Comparison of ENCODE assay signal across 23 cellular contexts in genomic region chr11:2573240-2574042, GRCh38.
DNase-seq lines count a peak whose midpoint lies in the region; ATAC-seq, FAIRE-seq and TF ChIP-seq lines count a peak whose summit lies in the region.
"Had no signal": no experiment of that assay in that cellular context is flagged by ENCODE, and none has a peak within 500 bp of the region (broad histone marks: within the 10 kb centered on the region; RNA-seq: fewer than 3 reads in every experiment).

No MANE protein-coding gene starts in this region.

- H3K27me3 Mint-ChIP-seq in glutamatergic neuron (ENCODE audit: unreplicated experiment) = no peaks in the 10 kb centered on the region
- H3K27me3 Mint-ChIP-seq: brain had no signal

- BruUV-seq in HepG2 (replicated peaks; lab: Mats Ljungman, UMichigan) = no TSS peak

- H3K27me3 ChIP-seq in right lobe of liver = no peaks in the 10 kb centered on the region
- H3K27me3 ChIP-seq in HepG2 (ENCODE audit: control insufficient read depth in 1 of 2, insufficient read depth in 2 of 2, low read length in 2 of 2) = peaks cover 21 to 65% of the 10 kb centered on the region in 2 experiments
- H3K27me3 ChIP-seq: hepatocyte, uterus had no signal

- H3K36me3 Mint-ChIP-seq in glutamatergic neuron (ENCODE audit: unreplicated experiment) = no peaks in the 10 kb centered on the region
- H3K36me3 Mint-ChIP-seq: brain had no signal

- TF ChIP-seq POLR2A in right lobe of liver (IDR thresholded peaks at IDR 0.05) = no peak
- TF ChIP-seq POLR2A in HepG2 (IDR thresholded peaks at IDR 0.05; ENCODE audit: insufficient read depth in 1 of 2, low read depth in 2 of 2, low read length in 2 of 2) = no peak

- no peak overlapping the region for H2AFZ ChIP-seq in HepG2 (ENCODE audit: low read length)
- H2AFZ ChIP-seq: hepatocyte had no signal

- H3K79me2 ChIP-seq in HepG2 (ENCODE audit: insufficient read depth, low read length) = no peaks in the 10 kb centered on the region
- H3K79me2 ChIP-seq: hepatocyte had no signal

- no peak overlapping the region for H3K27ac Mint-ChIP-seq in glutamatergic neuron (ENCODE audit: unreplicated experiment)
- H3K27ac Mint-ChIP-seq: brain had no signal

- H3K9me3 Mint-ChIP-seq in glutamatergic neuron (ENCODE audit: unreplicated experiment) = no peaks in the 10 kb centered on the region

- ATAC-seq in right lobe of liver (no peak), HepG2 (no peak), GM18519 (IDR thresholded peaks at IDR 0.05; ENCODE audit: low FRiP score, unreplicated experiment) (no peak), HG03175 (IDR thresholded peaks at IDR 0.05; ENCODE audit: unreplicated experiment) (no peak)

- H3K4me3 ChIP-seq in right lobe of liver (no peak overlapping the region), HepG2 (replicated peaks in 1 of 3; ENCODE audit: insufficient read depth in 1 of 3, low read depth in 2 of 3, low read length in 3 of 3) (no peak overlapping the region)
- H3K4me3 ChIP-seq: HAP-1, hepatocyte, prostate gland, uterus had no signal

- FAIRE-seq in HepG2 (lab: Jason Lieb, UNC) = no peak
- FAIRE-seq: RCC 7860, small intestine had no signal

- WGBS in right lobe of liver (ENCODE audit: insufficient coverage, low coverage, low lambda C conversion rate, missing lambda C conversion rate) = 95% methylated on average over 8 of the region's 28 CpGs
- WGBS in HepG2 (ENCODE audit: low lambda C conversion rate) = 62% methylated on average over 14 of the region's 28 CpGs

- H3K36me3 ChIP-seq in right lobe of liver = no peaks in the 10 kb centered on the region
- H3K36me3 ChIP-seq in HepG2 (replicated peaks in 1 of 2; ENCODE audit: control insufficient read depth in 1 of 2, insufficient read depth in 2 of 2, low read length in 2 of 2) = no peaks in the 10 kb centered on the region
- H3K36me3 ChIP-seq: HAP-1, prostate gland, uterus had no signal

- POLR2A ChIA-PET in HepG2 (lab: Yijun Ruan, JAX) = no interaction called here

- H3K27ac ChIP-seq in right lobe of liver (no peak overlapping the region), HepG2 (ENCODE audit: extremely low read length, insufficient read depth, low read length) (no peak overlapping the region)
- H3K27ac ChIP-seq: hepatocyte, uterus had no signal

- H3K9ac ChIP-seq in HepG2 (ENCODE audit: insufficient read depth, low read depth, low read length) = no peak overlapping the region

- H3K4me2 ChIP-seq in HepG2 (ENCODE audit: low read depth, low read length) = no peak overlapping the region
- H3K4me2 ChIP-seq: hepatocyte had no signal

- TF ChIP-seq EP300 in HepG2 (IDR thresholded peaks at IDR 0.05; ENCODE audit: low read depth in 2 of 2, low read length in 2 of 2) (no peak), HepG2 (CRISPR knock-in tag; IDR thresholded peaks at IDR 0.05; ENCODE audit: borderline replicate concordance) (no peak)

- in situ Hi-C loops in HepG2 (cut with HindIII; ENCODE audit: extremely low pct_ligation_motif_present, low pct_unique_long_range_greater_than_20kb) = no loop called here

- intact Hi-C loops in right lobe of liver (cut with DNase I) (no loop called here), HepG2 (cut with micrococcal nuclease; ENCODE audit: unreplicated experiment) (no loop called here), posterior cingulate gyrus (cut with DNase I) (no loop called here)

- H3K9me3 ChIP-seq in right lobe of liver (no peaks in the 10 kb centered on the region), HepG2 (ENCODE audit: low read length) (no peaks in the 10 kb centered on the region)
- H3K9me3 ChIP-seq: HAP-1, prostate gland, uterus had no signal

- TF ChIP-seq CTCF in right lobe of liver (IDR thresholded peaks at IDR 0.05) = no peak
- no peak for TF ChIP-seq CTCF in HepG2 (CRISPR knock-in tag; IDR thresholded peaks at IDR 0.05)
- TF ChIP-seq CTCF in glutamatergic neuron (IDR thresholded peaks at IDR 0.05; ENCODE audit: partially characterized antibody, unreplicated experiment) = no peak

- CTCF ChIA-PET in HepG2 (lab: Yijun Ruan, JAX; ENCODE audit: low intra/inter-chr PET ratio, low total read pairs) = no interaction called here

- H3K4me1 ChIP-seq in right lobe of liver (no peaks in the 10 kb centered on the region), HepG2 (ENCODE audit: insufficient read depth, low read length) (peaks cover 3% of the 10 kb centered on the region; the same call in 1 of the 2 replicates)
- H3K4me1 ChIP-seq: HAP-1, uterus had no signal

- peak in 2 of 3 donors; percentile 8 to 32 for DNase-seq in right lobe of liver
- DNase-seq in HepG2 (ENCODE audit: low spot score) = no peak
- DNase-seq in glutamatergic neuron = peak; percentile 10
- DNase-seq in posterior cingulate gyrus = peak in 8 of 10 donors; percentile 2 to 78 (median 13)
- DNase-seq in COLO668 (lab: John Stamatoyannopoulos, UW; ENCODE audit: unreplicated experiment) = no peak
- DNase-seq: activated CD4-positive, alpha-beta T cell treated with anti-CD3 and anti-CD28 coated beads for 48 hours; effector memory CD4-positive, alpha-beta T cell; EL; foreskin melanocyte; IMR-90; NCI-H1092; NCI-H1930; NCI-H526; small intestine; stimulated activated CD4-positive, alpha-beta T cell treated with anti-CD3 and anti-CD28 coated beads, Interleukin-2, amount 100 ng/mL, for 24 hours had no signal

- H4K20me1 ChIP-seq in HepG2 (ENCODE audit: insufficient read depth, low read length) = no peaks in the 10 kb centered on the region

- no peak overlapping the region for H3K4me3 Mint-ChIP-seq in glutamatergic neuron (ENCODE audit: unreplicated experiment)
- H3K4me3 Mint-ChIP-seq: brain had no signal

- no peaks in the 10 kb centered on the region for H3K4me1 Mint-ChIP-seq in glutamatergic neuron (ENCODE audit: low read depth, unreplicated experiment)

- no peak for TF ChIP-seq RAD21 in HepG2 (CRISPR knock-in tag; IDR thresholded peaks at IDR 0.05)

TF ChIP-seq in HepG2, 621 proteins besides CTCF, POLR2A, EP300 and RAD21:
- no peak for TF ChIP-seq KLF6 (CRISPR knock-in tag; IDR thresholded peaks at IDR 0.05)
- TF ChIP-seq ZNF589 (CRISPR knock-in tag; conservative IDR thresholded peaks at IDR 0.05) = no peak
- TF ChIP-seq ZFY (CRISPR knock-in tag; IDR thresholded peaks at IDR 0.05) = no peak
- no peak for TF ChIP-seq EEA1 (CRISPR knock-in tag; IDR thresholded peaks at IDR 0.05; ENCODE audit: borderline replicate concordance)
- TF ChIP-seq TBX2 (CRISPR knock-in tag; IDR thresholded peaks at IDR 0.05; ENCODE audit: borderline replicate concordance) = no peak
- no peak for TF ChIP-seq FOXK2 (IDR thresholded peaks at IDR 0.05)
- TF ChIP-seq ZSCAN30 (CRISPR knock-in tag; IDR thresholded peaks at IDR 0.05) = no peak
- no peak for TF ChIP-seq ZNF547 (CRISPR knock-in tag; IDR thresholded peaks at IDR 0.05)
- no peak for TF ChIP-seq FOXA1 (IDR thresholded peaks at IDR 0.05)
- TF ChIP-seq FOXA1 (CRISPR knock-in tag; IDR thresholded peaks at IDR 0.05) = no peak
- TF ChIP-seq IRF2 (CRISPR knock-in tag; IDR thresholded peaks at IDR 0.05) = no peak
- no peak for TF ChIP-seq ZSCAN5A (CRISPR knock-in tag; IDR thresholded peaks at IDR 0.05; ENCODE audit: borderline replicate concordance)
- TF ChIP-seq ZMAT3 (CRISPR knock-in tag; conservative IDR thresholded peaks at IDR 0.05) = no peak
- TF ChIP-seq DBP (CRISPR knock-in tag; IDR thresholded peaks at IDR 0.05; ENCODE audit: not compliant biosample characterization) = no peak
- no peak for TF ChIP-seq AGO2 (optimal IDR thresholded peaks at IDR 0.05; ENCODE audit: low read depth, low read length)

Comparison
In these comparisons a context has a peak if more than half of its experiments do, and no peak if none do; other contexts are left out.
1. DNase-seq: peak in right lobe of liver (2 of 3), glutamatergic neuron (single experiment) and posterior cingulate gyrus (8 of 10); none in HepG2 (single experiment) and COLO668 (single experiment).